ENCODE assay signal across 26 cellular contexts in genomic region chr1:78101051-78101450, GRCh38. TPM values are rescaled to one million over a fixed set of nuclear protein-coding genes. Genes with fewer than 3 reads are reported as not detected.
DNase-seq lines count a peak whose midpoint lies in the region; ATAC-seq and TF ChIP-seq lines count a peak whose summit lies in the region.
"Had no signal": no experiment of that assay in that cellular context is flagged by ENCODE, and none has a peak within 500 bp of the region (broad histone marks: within the 10 kb centered on the region; RNA-seq: fewer than 3 reads in every experiment).

No MANE protein-coding gene starts in this region.

- no peak for TF ChIP-seq RAD21 in SK-N-SH (IDR thresholded peaks at IDR 0.05; ENCODE audit: low read length)

- H3K9me2 ChIP-seq in SK-N-SH: no peaks in the 10 kb centered on the region

- POLR2A ChIA-PET in SK-N-SH (lab: Yijun Ruan, JAX) (no interaction called here), GM10248 (lab: Yijun Ruan, JAX) (no interaction called here)

- no peak overlapping the region for H3K4me3 Mint-ChIP-seq in stimulated activated effector memory CD8-positive, alpha-beta T cell treated with anti-CD3 and anti-CD28 coated beads, Interleukin-12 subunit alpha, Interleukin-12 subunit beta, amount 100 ng/mL, for 72 hours
- H3K4me3 Mint-ChIP-seq: activated CD4-positive, alpha-beta T cell treated with anti-CD3 and anti-CD28 coated beads for 36 hours; CD4-positive, alpha-beta memory T cell; endodermal cell; GM23338; stimulated activated naive CD8-positive, alpha-beta T cell treated with anti-CD3 and anti-CD28 coated beads, Interleukin-15, Interleukin-2, amounts not matched to agents 100 ng/mL and 50 ng/mL, for 24 hours; T-helper 17 cell had no signal

- H3K4me1 Mint-ChIP-seq in stimulated activated effector memory CD8-positive, alpha-beta T cell treated with anti-CD3 and anti-CD28 coated beads, Interleukin-12 subunit alpha, Interleukin-12 subunit beta, amount 100 ng/mL, for 72 hours: no peaks in the 10 kb centered on the region
- H3K4me1 Mint-ChIP-seq: activated CD4-positive, alpha-beta T cell treated with anti-CD3 and anti-CD28 coated beads for 36 hours; CD4-positive, alpha-beta memory T cell; endodermal cell had no signal

- no peaks in the 10 kb centered on the region for H3K36me3 Mint-ChIP-seq in stimulated activated effector memory CD8-positive, alpha-beta T cell treated with anti-CD3 and anti-CD28 coated beads, Interleukin-12 subunit alpha, Interleukin-12 subunit beta, amount 100 ng/mL, for 72 hours
- H3K36me3 Mint-ChIP-seq: CD4-positive, alpha-beta memory T cell had no signal

- H3F3A ChIP-seq in SK-N-SH (replicated peaks; ENCODE audit: insufficient read depth) (peaks cover 38% of the 10 kb centered on the region), smooth muscle cell (ENCODE audit: low read depth) (no peaks in the 10 kb centered on the region)

- TF ChIP-seq CTCF in SK-N-SH (IDR thresholded peaks at IDR 0.05): no peak
- no peak for TF ChIP-seq CTCF in fibroblast of lung (conservative IDR thresholded peaks at IDR 0.05 in 1 of 2, IDR thresholded peaks at IDR 0.05 in 1 of 2; ENCODE audit: low read depth in 1 of 2, low read length in 2 of 2)
- TF ChIP-seq CTCF in smooth muscle cell (IDR thresholded peaks at IDR 0.05; ENCODE audit: borderline replicate concordance, insufficient read depth, poor library complexity, severe bottlenecking): no peak
- TF ChIP-seq CTCF in GM10248 (IDR thresholded peaks at IDR 0.05; ENCODE audit: control extremely low read depth, extremely low read depth, low read depth, missing control alignments): no peak

- H3K36me3 ChIP-seq in SK-N-SH (replicated peaks in 1 of 2; ENCODE audit: control insufficient read depth in 1 of 2, insufficient read depth in 2 of 2, low read length in 1 of 2) (no peaks in the 10 kb centered on the region), SJCRH30 (no peaks in the 10 kb centered on the region), fibroblast of lung (ENCODE audit: control insufficient read depth, insufficient read depth, low read length) (no peaks in the 10 kb centered on the region), smooth muscle cell (ENCODE audit: low read depth) (no peaks in the 10 kb centered on the region)
- H3K36me3 ChIP-seq: breast epithelium, colonic mucosa, thyroid gland had no signal

- H3K27me3 ChIP-seq in SK-N-SH (ENCODE audit: insufficient read depth): no peaks in the 10 kb centered on the region
- H3K27me3 ChIP-seq in SJCRH30: no peaks in the 10 kb centered on the region
- no peaks in the 10 kb centered on the region for H3K27me3 ChIP-seq in fibroblast of lung (ENCODE audit: control insufficient read depth, insufficient read depth, low read length)
- H3K27me3 ChIP-seq in smooth muscle cell (ENCODE audit: low read depth): no peaks in the 10 kb centered on the region
- H3K27me3 ChIP-seq: breast epithelium, colonic mucosa, thyroid gland had no signal

- H3K9me3 Mint-ChIP-seq in stimulated activated effector memory CD8-positive, alpha-beta T cell treated with anti-CD3 and anti-CD28 coated beads, Interleukin-12 subunit alpha, Interleukin-12 subunit beta, amount 100 ng/mL, for 72 hours: no peaks in the 10 kb centered on the region
- H3K9me3 Mint-ChIP-seq: CD4-positive, alpha-beta memory T cell; endodermal cell; GM23338; stimulated activated naive CD8-positive, alpha-beta T cell treated with anti-CD3 and anti-CD28 coated beads, Interleukin-15, Interleukin-2, amounts not matched to agents 100 ng/mL and 50 ng/mL, for 24 hours had no signal

- peak overlapping the region; percentile 30; the same call in 1 of the 2 replicates for H3K9ac ChIP-seq in SK-N-SH
- no peak overlapping the region for H3K9ac ChIP-seq in fibroblast of lung (ENCODE audit: insufficient read depth, low read length)
- H3K9ac ChIP-seq in smooth muscle cell (ENCODE audit: low read depth): no peak overlapping the region

- H3K4me2 ChIP-seq in SK-N-SH (peak overlapping the region; percentile 19; the same call in 1 of the 2 replicates), fibroblast of lung (ENCODE audit: extremely low read depth, insufficient read depth, low read length) (peak overlapping the region; percentile 26), smooth muscle cell (no peak overlapping the region)

- DNase-seq in SK-N-SH: no peak
- DNase-seq in SJCRH30: no peak
- no peak for DNase-seq in fibroblast of lung (ENCODE audit: low read depth in 2 of 2)
- DNase-seq in smooth muscle cell (lab: John Stamatoyannopoulos, UW; ENCODE audit: unreplicated experiment): no peak
- no peak for DNase-seq in stimulated activated effector memory CD8-positive, alpha-beta T cell treated with anti-CD3 and anti-CD28 coated beads, Interleukin-12 subunit alpha, Interleukin-12 subunit beta, amount 100 ng/mL, for 72 hours (ENCODE audit: low spot score in 2 of 2)
- no peak for DNase-seq in GM10248 (ENCODE audit: extremely low spot score)
- no peak for DNase-seq in NCI-H1417 (lab: John Stamatoyannopoulos, UW)
- DNase-seq: activated CD4-positive, alpha-beta T cell treated with anti-CD3 and anti-CD28 coated beads for 36 hours; activated CD8-positive, alpha-beta memory T cell treated with anti-CD3 and anti-CD28 coated beads for 24 hours; activated gamma-delta T cell; activated T-cell treated with anti-CD3 and anti-CD28 coated beads, Interleukin-2, amount 50 U/mL, for 1 hour; AML-193; CD4-positive, alpha-beta memory T cell; endodermal cell; KG1; NCI-H510A treated with DMSO at 0.1 percent for 48 hours; stimulated activated CD4-positive, alpha-beta T cell treated with anti-CD3 and anti-CD28 coated beads, Interleukin-12 subunit alpha, Interleukin-12 subunit beta, amount 100 ng/mL, for 4 hours; stimulated activated CD4-positive, alpha-beta T cell treated with anti-CD3 and anti-CD28 coated beads, Interleukin-4, amount 100 ng/mL, for 4 hours; T-helper 17 cell had no signal

- 100% methylated on average over 2 of the region's 2 CpGs for WGBS in SK-N-SH (ENCODE audit: low lambda C conversion rate)
- WGBS in smooth muscle cell (ENCODE audit: low lambda C conversion rate): 100% methylated on average over 2 of the region's 2 CpGs

- H2AFZ ChIP-seq in SK-N-SH (ENCODE audit: low read depth) (peak overlapping the region; percentile 22; the same call in 1 of the 2 replicates), fibroblast of lung (ENCODE audit: low read length) (no peak overlapping the region), smooth muscle cell (ENCODE audit: low read depth) (no peak overlapping the region)
- H2AFZ ChIP-seq: GM23338 had no signal

- peak overlapping the region; percentile 43 to 97; a peak in 3 of 4 replicates for H3K27ac ChIP-seq in SK-N-SH (ENCODE audit: low read depth in 2 of 2, low read length in 1 of 2)
- peak overlapping the region; percentile 32 for H3K27ac ChIP-seq in SJCRH30
- peak overlapping the region; percentile 83 for H3K27ac ChIP-seq in fibroblast of lung (ENCODE audit: insufficient read depth, low read length)
- peak overlapping the region; percentile 86 for H3K27ac ChIP-seq in smooth muscle cell (ENCODE audit: low read depth)
- H3K27ac ChIP-seq: 22Rv1, breast epithelium, colonic mucosa had no signal

- no peaks in the 10 kb centered on the region for H3K9me3 ChIP-seq in SK-N-SH
- H3K9me3 ChIP-seq in SJCRH30 (replicated peaks): no peaks in the 10 kb centered on the region
- H3K9me3 ChIP-seq in fibroblast of lung (ENCODE audit: control insufficient read depth, insufficient read depth, low read depth, low read length): no peaks in the 10 kb centered on the region
- no peaks in the 10 kb centered on the region for H3K9me3 ChIP-seq in smooth muscle cell (replicated peaks; ENCODE audit: low read depth)
- H3K9me3 ChIP-seq: breast epithelium, colonic mucosa, thyroid gland had no signal

- ATAC-seq in SK-N-SH treated with all-trans-retinoic acid at 6 μM for 48 hours: no peak
- ATAC-seq in stimulated activated effector memory CD8-positive, alpha-beta T cell treated with anti-CD3 and anti-CD28 coated beads, Interleukin-12 subunit alpha, Interleukin-12 subunit beta, amount 100 ng/mL, for 72 hours: no peak
- ATAC-seq: activated CD4-positive, alpha-beta T cell treated with anti-CD3 and anti-CD28 coated beads for 36 hours; T-helper 17 cell had no signal

- no peaks in the 10 kb centered on the region for H4K20me1 ChIP-seq in SK-N-SH (ENCODE audit: insufficient read depth)
- H4K20me1 ChIP-seq in fibroblast of lung (ENCODE audit: control insufficient read depth, extremely low read depth, insufficient read depth, low read length): no peaks in the 10 kb centered on the region
- no peaks in the 10 kb centered on the region for H4K20me1 ChIP-seq in smooth muscle cell (ENCODE audit: low read depth)

- peaks cover 0 to 25% of the 10 kb centered on the region in 2 experiments; a peak in 1 of 4 replicates for H3K4me1 ChIP-seq in SK-N-SH (ENCODE audit: control insufficient read depth in 1 of 2, insufficient read depth in 2 of 2, low read depth in 1 of 2, low read length in 1 of 2)
- peaks cover 9% of the 10 kb centered on the region for H3K4me1 ChIP-seq in SJCRH30
- peaks cover 16% of the 10 kb centered on the region for H3K4me1 ChIP-seq in fibroblast of lung (ENCODE audit: control insufficient read depth, extremely low read depth, insufficient read depth, low read length)
- H3K4me1 ChIP-seq in smooth muscle cell (ENCODE audit: low read depth): no peaks in the 10 kb centered on the region
- H3K4me1 ChIP-seq: breast epithelium, colonic mucosa had no signal

- no peak overlapping the region for H3K27ac Mint-ChIP-seq in stimulated activated effector memory CD8-positive, alpha-beta T cell treated with anti-CD3 and anti-CD28 coated beads, Interleukin-12 subunit alpha, Interleukin-12 subunit beta, amount 100 ng/mL, for 72 hours
- H3K27ac Mint-ChIP-seq: activated CD4-positive, alpha-beta T cell treated with anti-CD3 and anti-CD28 coated beads for 36 hours; CD4-positive, alpha-beta memory T cell; endodermal cell; stimulated activated naive CD8-positive, alpha-beta T cell treated with anti-CD3 and anti-CD28 coated beads, Interleukin-15, Interleukin-2, amounts not matched to agents 100 ng/mL and 50 ng/mL, for 24 hours; T-helper 17 cell had no signal

- H3K4me3 ChIP-seq in SK-N-SH (ENCODE audit: low read depth in 2 of 2, low read length in 1 of 2) (no peak overlapping the region), SJCRH30 (no peak overlapping the region), fibroblast of lung (replicated peaks in 1 of 4; ENCODE audit: control extremely low read depth in 1 of 4, insufficient read depth in 1 of 4, low read depth in 3 of 4, low read length in 4 of 4) (no peak overlapping the region), smooth muscle cell (no peak overlapping the region)
- H3K4me3 ChIP-seq: breast epithelium, colonic mucosa, GM23338, thyroid gland had no signal

- TF ChIP-seq EP300 in SK-N-SH (IDR thresholded peaks at IDR 0.05; ENCODE audit: borderline replicate concordance in 1 of 2, low read depth in 1 of 2, low read length in 1 of 2): no peak

- no peaks in the 10 kb centered on the region for H3K79me2 ChIP-seq in SK-N-SH (ENCODE audit: insufficient read depth)
- H3K79me2 ChIP-seq in fibroblast of lung (ENCODE audit: control insufficient read depth, insufficient read depth, low read length): no peaks in the 10 kb centered on the region
- H3K79me2 ChIP-seq in smooth muscle cell (ENCODE audit: low read depth): no peaks in the 10 kb centered on the region

- CTCF ChIA-PET in SK-N-SH (lab: Yijun Ruan, JAX): interaction anchor here (2.5 kb wide), 1 partner anchor 13 kb away, joined by 12 read pairs; no protein-coding TSS in a partner anchor
- CTCF ChIA-PET in GM10248 (lab: Yijun Ruan, JAX): interaction anchor here (2.5 kb wide), 1 partner anchor 13 kb away, joined by 9 read pairs; no protein-coding TSS in a partner anchor

RNA-seq across cellular contexts. Expression of gene GIPC2, which starts 55.3 kb away (rescaled TPM):
- polyA plus RNA-seq in SK-N-SH (2012; rRNA removed): 0.02 TPM in 1 of 2 replicates, not detected in the other
- polyA plus RNA-seq in SK-N-SH (2012; cell fraction: cytosol; rRNA removed): 0.04 TPM in 2 replicates
- polyA plus RNA-seq in SK-N-SH (2012; cell fraction: nucleus; rRNA removed): not detected in 2 replicates
- total RNA-seq in SJCRH30 (2014; rRNA removed; shearing (Covaris generic)): not detected in 2 replicates
- total RNA-seq in fibroblast of lung: 0.50 and 0.77 TPM in 2 replicates
- polyA plus RNA-seq in fibroblast of lung: 0.35 and 0.56 TPM in 2 replicates
- polyA plus RNA-seq in fibroblast of lung (2012): 0.30 and 0.51 TPM in 2 replicates
- polyA minus RNA-seq in fibroblast of lung (ENCODE audit: low replicate concordance): not detected in 2 replicates
- 0.13 TPM in 1 of 2 replicates, not detected in the other for total RNA-seq in smooth muscle cell
- 0.05 TPM in 1 of 2 replicates, not detected in the other for polyA plus RNA-seq in smooth muscle cell

Comparison
In these comparisons a context has a peak if more than half of its experiments do, and no peak if none do; other contexts are left out.
1. H3K27ac ChIP-seq: peak in every context shown above with its lines; median percentile 86 in smooth muscle cell; 83 in fibroblast of lung; 70 in SK-N-SH; 32 in SJCRH30.